Comparison of ENCODE assay signal across 9 cellular contexts in the genomic region with DNA sequence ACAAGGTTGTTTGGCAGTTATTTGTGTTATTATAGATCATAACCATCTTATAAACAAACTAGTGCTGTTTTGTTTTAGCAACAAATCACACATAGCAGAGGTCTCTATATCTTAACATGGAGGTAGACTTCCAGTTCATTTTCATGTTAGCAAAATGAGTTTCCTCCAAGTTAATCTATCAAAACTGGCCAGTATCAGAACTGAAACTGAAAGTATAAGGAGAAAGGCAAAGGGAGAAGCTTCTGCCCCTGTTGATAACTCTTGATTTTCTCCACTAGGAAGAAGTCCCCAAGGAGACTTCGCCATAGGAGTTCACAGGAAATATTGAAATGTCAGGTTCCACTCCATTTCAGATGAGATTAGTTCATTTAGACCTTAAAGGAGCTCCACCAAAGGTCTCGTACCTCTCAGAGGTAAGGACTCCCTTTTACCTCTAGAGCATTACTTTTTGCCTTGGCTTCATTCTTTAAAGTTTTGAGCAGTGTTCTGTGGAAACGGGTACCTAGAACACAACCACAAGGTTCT.
DNase-seq lines count a peak whose midpoint lies in the region; ATAC-seq, FAIRE-seq and TF ChIP-seq lines count a peak whose summit lies in the region.
"Had no signal": no experiment of that assay in that cellular context is flagged by ENCODE, and none has a peak within 500 bp of the region (broad histone marks: within the 10 kb centered on the region; RNA-seq: fewer than 3 reads in every experiment).

No MANE protein-coding gene starts in this region.

- peak overlapping the region; percentile 90 for H3K4me3 ChIP-seq in OCI-LY3 (ENCODE audit: low read length)
- H3K4me3 ChIP-seq in endocrine pancreas (ENCODE audit: control insufficient read depth, insufficient read depth, low read length), result peak overlapping the region; percentile 87
- H3K4me3 ChIP-seq in parathyroid adenoma (ENCODE audit: low read depth, low read length), result no peak overlapping the region

- DNase-seq in ELR (ENCODE audit: low read depth), result peak; percentile 27
- no peak for DNase-seq in DMS153 treated with DMSO at 0.1 percent for 48 hours (lab: John Stamatoyannopoulos, UW; ENCODE audit: unreplicated experiment)
- DNase-seq in HTR-8/SVneo (ENCODE audit: insufficient read length, low spot score), result no peak
- DNase-seq: SW 1271 had no signal

- no peak overlapping the region for H3K27ac ChIP-seq in OCI-LY3 (ENCODE audit: low read length)
- no peak overlapping the region for H3K27ac ChIP-seq in parathyroid adenoma

- no peak for ATAC-seq in HG02970 (IDR thresholded peaks at IDR 0.05; ENCODE audit: low FRiP score, unreplicated experiment)
- ATAC-seq in GM18907 (IDR thresholded peaks at IDR 0.05; ENCODE audit: unreplicated experiment), result no peak

- FAIRE-seq in HTR-8/SVneo (lab: Jason Lieb, UNC), result no peak

- TF ChIP-seq CTCF in OCI-LY3 (IDR thresholded peaks at IDR 0.05; ENCODE audit: low read depth, low read length) (no peak), parathyroid adenoma (IDR thresholded peaks at IDR 0.05) (no peak)

- H3K79me2 ChIP-seq in OCI-LY3 (ENCODE audit: low read length), result no peaks in the 10 kb centered on the region
- H3K79me2 ChIP-seq in parathyroid adenoma, result peaks cover 2% of the 10 kb centered on the region

- H3K9ac ChIP-seq in OCI-LY3 (ENCODE audit: low read length) (peak overlapping the region; percentile 66; the same call in 1 of the 2 replicates), endocrine pancreas (ENCODE audit: control insufficient read depth, insufficient read depth, low read length) (no peak overlapping the region), parathyroid adenoma (no peak overlapping the region)

- H2AFZ ChIP-seq in OCI-LY3 (ENCODE audit: low read depth, low read length) (no peak overlapping the region), parathyroid adenoma (peak overlapping the region; percentile 72)

- H3K36me3 ChIP-seq in OCI-LY3 (replicated peaks; ENCODE audit: low read depth, low read length) (peaks cover 12% of the 10 kb centered on the region), endocrine pancreas (ENCODE audit: control insufficient read depth, insufficient read depth, low read length) (no peaks in the 10 kb centered on the region), parathyroid adenoma (ENCODE audit: control insufficient read depth, insufficient read depth, low read length) (no peaks in the 10 kb centered on the region)

- H3K4me2 ChIP-seq in OCI-LY3 (ENCODE audit: low read length) (peak overlapping the region; percentile 98), parathyroid adenoma (ENCODE audit: low read length) (no peak overlapping the region)

- H3K27me3 ChIP-seq in OCI-LY3 (ENCODE audit: low read depth, low read length) (no peaks in the 10 kb centered on the region), endocrine pancreas (ENCODE audit: control insufficient read depth, insufficient read depth, low read length) (no peaks in the 10 kb centered on the region), parathyroid adenoma (ENCODE audit: control insufficient read depth, insufficient read depth, low read length) (no peaks in the 10 kb centered on the region)

- H3K4me1 ChIP-seq in OCI-LY3 (ENCODE audit: low read length), result peaks cover 14% of the 10 kb centered on the region
- peaks cover 8% of the 10 kb centered on the region for H3K4me1 ChIP-seq in endocrine pancreas (ENCODE audit: control insufficient read depth, insufficient read depth, low read length)
- H3K4me1 ChIP-seq in parathyroid adenoma, result peaks cover 11% of the 10 kb centered on the region

- no peaks in the 10 kb centered on the region for H3K9me3 ChIP-seq in OCI-LY3 (ENCODE audit: insufficient read depth, low read length)
- no peaks in the 10 kb centered on the region for H3K9me3 ChIP-seq in endocrine pancreas (ENCODE audit: control insufficient read depth, low read length)
- H3K9me3 ChIP-seq in parathyroid adenoma (ENCODE audit: control insufficient read depth, low read length), result no peaks in the 10 kb centered on the region

- peaks cover 14% of the 10 kb centered on the region for H4K20me1 ChIP-seq in OCI-LY3 (ENCODE audit: insufficient read depth, low read length)
